Comparison of ENCODE assay signal across 21 cellular contexts in the genomic region with DNA sequence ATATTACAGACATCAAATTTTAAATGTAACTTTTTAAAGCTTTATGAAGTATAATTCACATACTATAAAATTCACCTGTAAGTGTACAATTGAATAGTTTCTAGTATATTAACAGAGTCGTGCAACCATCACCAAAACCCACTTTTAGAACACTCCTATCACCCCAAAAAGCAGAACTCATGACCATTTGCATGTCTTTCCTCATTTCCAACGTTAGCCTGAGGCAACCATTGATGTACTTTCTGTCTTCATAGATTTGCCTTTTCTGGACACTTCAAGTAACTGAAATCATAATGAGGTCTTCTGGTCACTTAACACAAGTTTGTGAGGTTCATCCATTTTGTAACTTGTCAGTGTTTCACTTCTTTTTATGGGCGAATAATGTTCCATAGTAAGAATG.
"Had no signal": no experiment of that assay in that cellular context is flagged by ENCODE, and none has a peak within 500 bp of the region (broad histone marks: within the 10 kb centered on the region; RNA-seq: fewer than 3 reads in every experiment).

No MANE protein-coding gene starts in this region.

- FAIRE-seq: islet of Langerhans, pancreas, small intestine had no signal

- H3K4me3 ChIP-seq: esophagus muscularis mucosa, gastrocnemius medialis, heart right ventricle, pancreas, tibial artery, upper lobe of left lung, uterus had no signal

- H3K9me3 Mint-ChIP-seq: naive B cell, nephron had no signal

- H3K27me3 ChIP-seq: esophagus muscularis mucosa, gastrocnemius medialis, heart right ventricle, pancreas, tibial artery, upper lobe of left lung, uterus had no signal

- H3K4me1 Mint-ChIP-seq: nephron had no signal

- H3K4me3 Mint-ChIP-seq: naive B cell, nephron had no signal

- H3K27ac ChIP-seq: epithelial cell of prostate, esophagus muscularis mucosa, gastrocnemius medialis, heart right ventricle, pancreas, tibial artery, upper lobe of left lung, uterus had no signal

- H3K36me3 ChIP-seq: uterus had no signal

- H3K9me3 ChIP-seq: esophagus muscularis mucosa, gastrocnemius medialis, heart right ventricle, pancreas, tibial artery, upper lobe of left lung, uterus had no signal

- ATAC-seq: gastrocnemius medialis; heart right ventricle; pancreas; right cardiac atrium; stimulated activated naive CD8-positive, alpha-beta T cell treated with anti-CD3 and anti-CD28 coated beads, Interleukin-15, Interleukin-2, amounts not matched to agents 100 U/mL and 50 U/mL, for 24 hours had no signal

- H3K27me3 Mint-ChIP-seq: naive B cell, progenitor cell of endocrine pancreas had no signal

- H3K27ac Mint-ChIP-seq: nephron, progenitor cell of endocrine pancreas had no signal

- H3K4me1 ChIP-seq: pancreas, tibial artery had no signal

- DNase-seq: effector CD4-positive, alpha-beta T cell; gastrocnemius medialis; heart right ventricle; hypothalamus; kidney glomerular epithelial cell; mesendoderm; naive B cell; occipital lobe; pancreas; right cardiac atrium; small intestine; stimulated activated CD4-positive, alpha-beta T cell treated with anti-CD3 and anti-CD28 coated beads, Interleukin-12 subunit alpha, Interleukin-12 subunit beta, amount 100 ng/mL, for 4 hours; stimulated activated naive CD8-positive, alpha-beta T cell treated with anti-CD3 and anti-CD28 coated beads, Interleukin-15, Interleukin-2, amounts not matched to agents 100 U/mL and 50 U/mL, for 24 hours; tibial artery; upper lobe of left lung; uterus had no signal
